1 cellular context compared by ENCODE assay signal in the genomic region with DNA sequence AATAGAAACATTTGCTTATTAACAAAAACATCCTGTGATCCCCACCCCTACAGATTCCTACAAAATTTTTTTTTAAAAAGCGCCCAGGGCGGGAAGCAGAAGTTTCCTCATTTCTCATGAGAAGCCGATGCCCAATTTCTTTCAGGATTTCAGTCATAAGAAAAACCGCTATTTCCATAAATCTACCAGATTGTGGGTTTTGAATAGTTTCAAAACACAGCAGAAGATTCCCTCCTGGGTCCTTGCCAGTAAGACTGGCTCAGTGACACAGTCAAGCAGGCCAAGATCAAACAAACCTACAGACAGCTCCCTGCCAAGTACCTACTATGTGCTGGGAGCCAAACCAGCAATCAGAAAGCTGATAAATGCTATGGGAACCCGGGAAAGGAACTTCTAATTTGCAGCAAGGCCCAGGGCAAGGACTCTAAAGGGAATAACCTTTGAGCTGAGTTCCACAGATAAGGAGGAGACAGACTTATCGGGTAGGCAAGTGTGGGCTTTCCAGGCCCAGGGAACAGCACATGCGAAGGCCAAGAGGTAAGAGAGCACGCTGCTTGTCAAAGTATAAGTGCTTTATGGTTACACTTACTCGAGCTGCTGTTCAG.
TF ChIP-seq lines count a peak whose summit lies in the region.

No MANE protein-coding gene starts in this region.

TF ChIP-seq in K562, 482 proteins besides CTCF, POLR2A, EP300 and RAD21 (continued from another document):
- TF ChIP-seq, protein P1, sequence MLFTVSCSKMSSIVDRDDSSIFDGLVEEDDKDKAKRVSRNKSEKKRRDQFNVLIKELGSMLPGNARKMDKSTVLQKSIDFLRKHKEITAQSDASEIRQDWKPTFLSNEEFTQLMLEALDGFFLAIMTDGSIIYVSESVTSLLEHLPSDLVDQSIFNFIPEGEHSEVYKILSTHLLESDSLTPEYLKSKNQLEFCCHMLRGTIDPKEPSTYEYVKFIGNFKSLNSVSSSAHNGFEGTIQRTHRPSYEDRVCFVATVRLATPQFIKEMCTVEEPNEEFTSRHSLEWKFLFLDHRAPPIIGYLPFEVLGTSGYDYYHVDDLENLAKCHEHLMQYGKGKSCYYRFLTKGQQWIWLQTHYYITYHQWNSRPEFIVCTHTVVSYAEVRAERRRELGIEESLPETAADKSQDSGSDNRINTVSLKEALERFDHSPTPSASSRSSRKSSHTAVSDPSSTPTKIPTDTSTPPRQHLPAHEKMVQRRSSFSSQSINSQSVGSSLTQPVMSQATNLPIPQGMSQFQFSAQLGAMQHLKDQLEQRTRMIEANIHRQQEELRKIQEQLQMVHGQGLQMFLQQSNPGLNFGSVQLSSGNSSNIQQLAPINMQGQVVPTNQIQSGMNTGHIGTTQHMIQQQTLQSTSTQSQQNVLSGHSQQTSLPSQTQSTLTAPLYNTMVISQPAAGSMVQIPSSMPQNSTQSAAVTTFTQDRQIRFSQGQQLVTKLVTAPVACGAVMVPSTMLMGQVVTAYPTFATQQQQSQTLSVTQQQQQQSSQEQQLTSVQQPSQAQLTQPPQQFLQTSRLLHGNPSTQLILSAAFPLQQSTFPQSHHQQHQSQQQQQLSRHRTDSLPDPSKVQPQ (CRISPR knock-in tag; IDR thresholded peaks at IDR 0.05; ENCODE audit: borderline replicate concordance), result no peak
- no peak for TF ChIP-seq ZSCAN29 (IDR thresholded peaks at IDR 0.05)
- TF ChIP-seq, protein P2, sequence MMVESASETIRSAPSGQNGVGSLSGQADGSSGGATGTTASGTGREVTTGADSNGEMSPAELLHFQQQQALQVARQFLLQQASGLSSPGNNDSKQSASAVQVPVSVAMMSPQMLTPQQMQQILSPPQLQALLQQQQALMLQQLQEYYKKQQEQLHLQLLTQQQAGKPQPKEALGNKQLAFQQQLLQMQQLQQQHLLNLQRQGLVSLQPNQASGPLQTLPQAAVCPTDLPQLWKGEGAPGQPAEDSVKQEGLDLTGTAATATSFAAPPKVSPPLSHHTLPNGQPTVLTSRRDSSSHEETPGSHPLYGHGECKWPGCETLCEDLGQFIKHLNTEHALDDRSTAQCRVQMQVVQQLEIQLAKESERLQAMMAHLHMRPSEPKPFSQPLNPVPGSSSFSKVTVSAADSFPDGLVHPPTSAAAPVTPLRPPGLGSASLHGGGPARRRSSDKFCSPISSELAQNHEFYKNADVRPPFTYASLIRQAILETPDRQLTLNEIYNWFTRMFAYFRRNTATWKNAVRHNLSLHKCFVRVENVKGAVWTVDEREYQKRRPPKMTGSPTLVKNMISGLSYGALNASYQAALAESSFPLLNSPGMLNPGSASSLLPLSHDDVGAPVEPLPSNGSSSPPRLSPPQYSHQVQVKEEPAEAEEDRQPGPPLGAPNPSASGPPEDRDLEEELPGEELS (CRISPR knock-in tag; IDR thresholded peaks at IDR 0.05; ENCODE audit: borderline replicate concordance), result no peak
- peak; percentile 48; the same call in 1 of the 2 replicates for TF ChIP-seq HDAC2 (IDR thresholded peaks at IDR 0.05)
- TF ChIP-seq LEF1 (IDR thresholded peaks at IDR 0.05), result no peak
- no peak for TF ChIP-seq ZNF217 (CRISPR knock-in tag; IDR thresholded peaks at IDR 0.05)
- TF ChIP-seq, protein P3, sequence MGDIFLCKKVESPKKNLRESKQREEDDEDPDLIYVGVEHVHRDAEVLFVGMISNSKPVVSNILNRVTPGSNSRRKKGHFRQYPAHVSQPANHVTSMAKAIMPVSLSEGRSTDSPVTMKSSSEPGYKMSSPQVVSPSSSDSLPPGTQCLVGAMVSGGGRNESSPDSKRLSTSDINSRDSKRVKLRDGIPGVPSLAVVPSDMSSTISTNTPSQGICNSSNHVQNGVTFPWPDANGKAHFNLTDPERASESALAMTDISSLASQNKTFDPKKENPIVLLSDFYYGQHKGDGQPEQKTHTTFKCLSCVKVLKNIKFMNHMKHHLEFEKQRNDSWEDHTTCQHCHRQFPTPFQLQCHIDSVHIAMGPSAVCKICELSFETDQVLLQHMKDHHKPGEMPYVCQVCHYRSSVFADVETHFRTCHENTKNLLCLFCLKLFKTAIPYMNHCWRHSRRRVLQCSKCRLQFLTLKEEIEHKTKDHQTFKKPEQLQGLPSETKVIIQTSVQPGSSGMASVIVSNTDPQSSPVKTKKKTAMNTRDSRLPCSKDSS (IDR thresholded peaks at IDR 0.05; ENCODE audit: low read depth, partially characterized antibody), result no peak
- TF ChIP-seq, protein P4, sequence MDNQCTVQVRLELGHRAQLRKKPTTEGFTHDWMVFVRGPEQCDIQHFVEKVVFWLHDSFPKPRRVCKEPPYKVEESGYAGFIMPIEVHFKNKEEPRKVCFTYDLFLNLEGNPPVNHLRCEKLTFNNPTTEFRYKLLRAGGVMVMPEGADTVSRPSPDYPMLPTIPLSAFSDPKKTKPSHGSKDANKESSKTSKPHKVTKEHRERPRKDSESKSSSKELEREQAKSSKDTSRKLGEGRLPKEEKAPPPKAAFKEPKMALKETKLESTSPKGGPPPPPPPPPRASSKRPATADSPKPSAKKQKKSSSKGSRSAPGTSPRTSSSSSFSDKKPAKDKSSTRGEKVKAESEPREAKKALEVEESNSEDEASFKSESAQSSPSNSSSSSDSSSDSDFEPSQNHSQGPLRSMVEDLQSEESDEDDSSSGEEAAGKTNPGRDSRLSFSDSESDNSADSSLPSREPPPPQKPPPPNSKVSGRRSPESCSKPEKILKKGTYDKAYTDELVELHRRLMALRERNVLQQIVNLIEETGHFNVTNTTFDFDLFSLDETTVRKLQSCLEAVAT (IDR thresholded peaks at IDR 0.05), result no peak
- TF ChIP-seq SMAD4 (CRISPR knock-in tag; conservative IDR thresholded peaks at IDR 0.05), result 0 out of 2 replicates have a peak, but pooled peaks have one; percentile 18
- TF ChIP-seq, protein P5, sequence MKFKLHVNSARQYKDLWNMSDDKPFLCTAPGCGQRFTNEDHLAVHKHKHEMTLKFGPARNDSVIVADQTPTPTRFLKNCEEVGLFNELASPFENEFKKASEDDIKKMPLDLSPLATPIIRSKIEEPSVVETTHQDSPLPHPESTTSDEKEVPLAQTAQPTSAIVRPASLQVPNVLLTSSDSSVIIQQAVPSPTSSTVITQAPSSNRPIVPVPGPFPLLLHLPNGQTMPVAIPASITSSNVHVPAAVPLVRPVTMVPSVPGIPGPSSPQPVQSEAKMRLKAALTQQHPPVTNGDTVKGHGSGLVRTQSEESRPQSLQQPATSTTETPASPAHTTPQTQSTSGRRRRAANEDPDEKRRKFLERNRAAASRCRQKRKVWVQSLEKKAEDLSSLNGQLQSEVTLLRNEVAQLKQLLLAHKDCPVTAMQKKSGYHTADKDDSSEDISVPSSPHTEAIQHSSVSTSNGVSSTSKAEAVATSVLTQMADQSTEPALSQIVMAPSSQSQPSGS (CRISPR knock-in tag; IDR thresholded peaks at IDR 0.05), result no peak
- no peak for TF ChIP-seq DIDO1 (tag; IDR thresholded peaks at IDR 0.05; ENCODE audit: low read depth)
- no peak for TF ChIP-seq SRF (CRISPR knock-in tag; IDR thresholded peaks at IDR 0.05)
- no peak for TF ChIP-seq FOXA3 (CRISPR knock-in tag; conservative IDR thresholded peaks at IDR 0.05 in 1 of 2, IDR thresholded peaks at IDR 0.05 in 1 of 2)
- peak; percentile 48; the same call in 1 of the 2 replicates for TF ChIP-seq NCOR1 (IDR thresholded peaks at IDR 0.05)
